ENCODE assay signal across 21 cellular contexts in the genomic region with DNA sequence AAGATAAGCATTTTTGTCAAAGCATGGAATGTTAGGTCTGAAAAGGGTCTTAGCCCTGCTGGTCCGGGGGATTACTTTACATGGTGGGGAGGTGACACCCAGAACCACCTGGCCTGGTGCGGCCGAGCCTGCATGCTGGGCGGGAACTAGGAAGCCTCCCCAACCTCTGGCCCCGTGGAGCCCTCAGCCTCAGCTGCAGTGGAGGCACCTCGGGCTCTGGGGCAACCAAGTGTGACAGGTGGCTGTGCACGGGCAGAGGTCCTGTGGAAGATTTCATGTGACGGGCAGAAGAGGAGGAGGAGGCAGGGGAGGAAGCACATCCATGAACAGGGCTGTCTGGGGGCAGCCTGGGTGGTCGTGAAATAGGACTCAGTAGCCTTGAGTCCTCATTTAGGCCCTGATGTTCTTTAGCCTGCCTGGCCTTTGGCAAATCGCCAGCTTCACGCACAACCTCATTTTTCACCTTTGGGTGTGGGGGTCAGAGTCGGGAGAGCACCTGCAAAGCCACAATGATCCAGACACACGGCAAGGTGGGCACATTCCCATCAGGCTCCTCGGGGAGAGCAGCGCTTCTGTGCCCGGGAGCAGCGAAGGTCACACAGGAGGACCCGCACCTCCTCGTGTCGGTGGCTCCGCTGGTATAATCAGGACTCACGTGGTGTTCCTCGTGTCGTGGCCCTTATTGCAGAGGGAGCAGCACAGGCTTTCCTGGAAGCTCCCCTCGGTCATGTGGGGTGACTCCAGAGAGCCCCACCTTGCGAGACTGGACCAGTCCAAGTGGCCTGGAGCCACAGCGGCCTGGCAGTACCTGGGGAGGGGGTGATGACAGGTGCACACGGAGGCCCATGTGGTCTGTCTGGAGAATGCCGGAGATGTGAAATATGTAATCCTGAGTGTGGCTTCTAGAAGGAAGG. TPM values are rescaled to one million over a fixed set of nuclear protein-coding genes. Genes with fewer than 3 reads are reported as not detected.
A peak's percentile ranks its signal among the peaks of the same experiment; 100 is the strongest.
DNase-seq lines count a peak whose midpoint lies in the region; ATAC-seq and TF ChIP-seq lines count a peak whose summit lies in the region.
"Had no signal": no experiment of that assay in that cellular context is flagged by ENCODE, and none has a peak within 500 bp of the region (broad histone marks: within the 10 kb centered on the region; RNA-seq: fewer than 3 reads in every experiment).

No MANE protein-coding gene starts in this region.

- peaks cover 6 to 35% (median 29%) of the 10 kb centered on the region in 6 donors for H3K4me1 ChIP-seq in spleen
- no peaks in the 10 kb centered on the region for H3K4me1 ChIP-seq in mammary epithelial cell (ENCODE audit: insufficient read depth, low read length)

- BruUV-seq in mammary epithelial cell (replicated peaks; lab: Mats Ljungman, UMichigan) = no TSS peak

- H3K27ac ChIP-seq in spleen = no peak overlapping the region
- no peak overlapping the region for H3K27ac ChIP-seq in mammary epithelial cell (ENCODE audit: insufficient read depth, low read depth, low read length)
- H3K27ac ChIP-seq: GM23248 had no signal

- no peak overlapping the region for H2AFZ ChIP-seq in mammary epithelial cell (ENCODE audit: low read depth, low read length)
- H2AFZ ChIP-seq: GM23248 had no signal

- 90 to 95% (median 92%) methylated on average over 23 to 29 of the region's 29 CpGs for WGBS in spleen, 5 donors
- 92% methylated on average over 21 of the region's 29 CpGs for WGBS in mammary epithelial cell (ENCODE audit: low coverage, missing lambda C conversion rate)

- H3K4me3 ChIP-seq in spleen (no peak overlapping the region), mammary epithelial cell (replicated peaks in 1 of 3; ENCODE audit: insufficient read depth in 1 of 3, low read depth in 2 of 3, low read length in 3 of 3) (no peak overlapping the region)
- H3K4me3 ChIP-seq: GM23248 had no signal

- DNase-seq in activated naive CD4-positive, alpha-beta T cell treated with anti-CD3 and anti-CD28 coated beads for 36 hours = peak; percentile 1
- DNase-seq in activated naive CD4-positive, alpha-beta T cell (lab: John Stamatoyannopoulos, UW) = no peak
- no peak for DNase-seq in T-helper 17 cell
- DNase-seq in endothelial cell (ENCODE audit: low spot score) = no peak
- peak; percentile 69 for DNase-seq in spleen
- DNase-seq in GM19240 (ENCODE audit: insufficient read length, low spot score) = no peak
- no peak for DNase-seq in natural killer cell
- no peak for DNase-seq in mammary epithelial cell
- DNase-seq: 8988T, GM23248, KBM-7, NCI-H1105, NCI-H1694, NCI-H2227 treated with DMSO at 0.1 percent for 48 hours, NCI-H510A treated with DMSO at 0.1 percent for 48 hours, NCI-H774, OCI-M1, SHP77 had no signal

- dilution Hi-C loops in mammary epithelial cell (cut with HindIII; ENCODE audit: low sequenced_read_pairs) = no loop called here

- intact Hi-C loops in activated naive CD4-positive, alpha-beta T cell treated with anti-CD3 and anti-CD28 coated beads for 36 hours (cut with micrococcal nuclease) = no loop called here
- intact Hi-C loops in spleen (cut with DNase I; ENCODE audit: low total_unique reads) (no loop called here), natural killer cell (cut with micrococcal nuclease) (no loop called here), mammary epithelial cell (cut with micrococcal nuclease) (no loop called here)

- no peak for TF ChIP-seq CTCF in endothelial cell (IDR thresholded peaks at IDR 0.05; ENCODE audit: unreplicated experiment)
- no peak for TF ChIP-seq CTCF in spleen (IDR thresholded peaks at IDR 0.05 in 8 of 11, conservative IDR thresholded peaks at IDR 0.05 in 3 of 11)
- TF ChIP-seq CTCF in natural killer cell (IDR thresholded peaks at IDR 0.05) = no peak
- TF ChIP-seq CTCF in mammary epithelial cell (conservative IDR thresholded peaks at IDR 0.05 in 1 of 2, IDR thresholded peaks at IDR 0.05 in 1 of 2; ENCODE audit: extremely low read depth in 1 of 2, insufficient read depth in 1 of 2, low read depth in 1 of 2, low read length in 2 of 2) = no peak

- in situ Hi-C loops in mammary epithelial cell (cut with MboI; ENCODE audit: low sequenced_read_pairs in 2 of 2) = no loop called here

- no peak for TF ChIP-seq POLR2A in spleen (IDR thresholded peaks at IDR 0.05)

- no peak overlapping the region for H3K4me2 ChIP-seq in mammary epithelial cell (ENCODE audit: insufficient read depth, low read depth, low read length)

- H3K27ac Mint-ChIP-seq in activated naive CD4-positive, alpha-beta T cell treated with anti-CD3 and anti-CD28 coated beads for 36 hours = no peak overlapping the region
- peak overlapping the region; percentile 16 for H3K27ac Mint-ChIP-seq in T-helper 17 cell
- no peak overlapping the region for H3K27ac Mint-ChIP-seq in endothelial cell (ENCODE audit: unreplicated experiment)
- H3K27ac Mint-ChIP-seq in natural killer cell = no peak overlapping the region

- H3K27me3 ChIP-seq in spleen (replicated peaks in 1 of 7) = no peaks in the 10 kb centered on the region
- H3K27me3 ChIP-seq in mammary epithelial cell (ENCODE audit: insufficient read depth, low read length) = no peaks in the 10 kb centered on the region

- H3K4me3 Mint-ChIP-seq in activated naive CD4-positive, alpha-beta T cell treated with anti-CD3 and anti-CD28 coated beads for 36 hours = no peak overlapping the region
- H3K4me3 Mint-ChIP-seq in T-helper 17 cell (no peak overlapping the region), endothelial cell (ENCODE audit: unreplicated experiment) (peak overlapping the region; percentile 24), natural killer cell (no peak overlapping the region)
- H3K4me3 Mint-ChIP-seq: CD14-positive monocyte had no signal

- CTCF ChIA-PET in activated naive CD4-positive, alpha-beta T cell treated with anti-CD3 and anti-CD28 coated beads for 36 hours (lab: Charles Lee) = no interaction called here
- CTCF ChIA-PET in mammary epithelial cell (lab: Charles Lee; ENCODE audit: low non-redundant PET) = no interaction called here

- H4K20me1 ChIP-seq in mammary epithelial cell (ENCODE audit: insufficient read depth, low read length) = no peaks in the 10 kb centered on the region

- peaks cover 0 to 100% (median 94%) of the 10 kb centered on the region in 6 donors for H3K36me3 ChIP-seq in spleen
- H3K36me3 ChIP-seq in mammary epithelial cell (ENCODE audit: insufficient read depth, low read length) = peaks cover 18% of the 10 kb centered on the region

- ATAC-seq in T-helper 17 cell (no peak), natural killer cell (no peak)

- no peaks in the 10 kb centered on the region for H3K9me3 ChIP-seq in T-helper 17 cell (ENCODE audit: control insufficient read depth, low read length, poor library complexity, severe bottlenecking)
- no peaks in the 10 kb centered on the region for H3K9me3 ChIP-seq in spleen
- no peaks in the 10 kb centered on the region for H3K9me3 ChIP-seq in mammary epithelial cell (replicated peaks; ENCODE audit: insufficient read depth, low read length)

- peaks cover 46% of the 10 kb centered on the region for H3K36me3 Mint-ChIP-seq in activated naive CD4-positive, alpha-beta T cell treated with anti-CD3 and anti-CD28 coated beads for 36 hours (ENCODE audit: low read depth)
- H3K36me3 Mint-ChIP-seq in T-helper 17 cell (ENCODE audit: low read depth) (peaks cover 20% of the 10 kb centered on the region), endothelial cell (ENCODE audit: low read depth, unreplicated experiment) (peaks cover 58% of the 10 kb centered on the region), natural killer cell (peaks cover 6% of the 10 kb centered on the region)

- peaks cover 20% of the 10 kb centered on the region for H3K79me2 ChIP-seq in mammary epithelial cell (ENCODE audit: insufficient read depth, low read length)

- H3K9me3 Mint-ChIP-seq in activated naive CD4-positive, alpha-beta T cell treated with anti-CD3 and anti-CD28 coated beads for 36 hours = no peaks in the 10 kb centered on the region
- H3K9me3 Mint-ChIP-seq in endothelial cell (ENCODE audit: unreplicated experiment) = peaks cover 4% of the 10 kb centered on the region
- H3K9me3 Mint-ChIP-seq in natural killer cell = no peaks in the 10 kb centered on the region
- H3K9me3 Mint-ChIP-seq: CD14-positive monocyte had no signal

- H3K9ac ChIP-seq in mammary epithelial cell (ENCODE audit: insufficient read depth, low read length) = no peak overlapping the region
- H3K9ac ChIP-seq: GM23248 had no signal

- H3K4me1 Mint-ChIP-seq in activated naive CD4-positive, alpha-beta T cell treated with anti-CD3 and anti-CD28 coated beads for 36 hours (ENCODE audit: low read depth) = no peaks in the 10 kb centered on the region
- H3K4me1 Mint-ChIP-seq in T-helper 17 cell = peaks cover 20% of the 10 kb centered on the region
- no peaks in the 10 kb centered on the region for H3K4me1 Mint-ChIP-seq in endothelial cell (ENCODE audit: unreplicated experiment)
- H3K4me1 Mint-ChIP-seq in natural killer cell = peaks cover 11 to 38% of the 10 kb centered on the region in 2 donors

- H3K27me3 Mint-ChIP-seq in activated naive CD4-positive, alpha-beta T cell treated with anti-CD3 and anti-CD28 coated beads for 36 hours (ENCODE audit: low read depth) = no peaks in the 10 kb centered on the region
- H3K27me3 Mint-ChIP-seq in T-helper 17 cell = no peaks in the 10 kb centered on the region
- peaks cover 6% of the 10 kb centered on the region for H3K27me3 Mint-ChIP-seq in endothelial cell (ENCODE audit: unreplicated experiment)
- no peaks in the 10 kb centered on the region for H3K27me3 Mint-ChIP-seq in natural killer cell (ENCODE audit: low read depth in 2 of 2)

RNA-seq across cellular contexts. Expression of a gene that starts 13.9 kb away (rescaled TPM):
- total RNA-seq in activated naive CD4-positive, alpha-beta T cell treated with anti-CD3 and anti-CD28 coated beads for 36 hours = 100 to 1,000 TPM; 101 to 107 TPM
- total RNA-seq in T-helper 17 cell (100 to 1,000 TPM in 1 of 2 donors, 10 to 100 TPM in 1; 99.6 to 105 TPM), endothelial cell (ENCODE audit: unreplicated experiment) (113 TPM), spleen (100 to 1,000 TPM; 219 to 310 (median 291) TPM), natural killer cell (100 to 1,000 TPM; 147 to 167 (median 153) TPM), mammary epithelial cell (100 to 1,000 TPM; 130 to 159 TPM)
- polyA plus RNA-seq in spleen (100 to 1,000 TPM; 102 to 168 (median 123) TPM), mammary epithelial cell (97.7 TPM)
- 111 TPM for polyA minus RNA-seq in mammary epithelial cell

RNA-seq across cellular contexts. Expression of a gene that starts 24.2 kb away (rescaled TPM):
- not detected for total RNA-seq in activated naive CD4-positive, alpha-beta T cell treated with anti-CD3 and anti-CD28 coated beads for 36 hours
- total RNA-seq in T-helper 17 cell (under 1 TPM; 0.20 to 0.23 TPM), endothelial cell (ENCODE audit: unreplicated experiment) (not detected), spleen (under 1 TPM in 5 of 7 donors, not detected in 2; 0.13 to 0.59 (median 0.36) TPM), natural killer cell (under 1 TPM; 0.31 to 0.60 (median 0.57) TPM), mammary epithelial cell (under 1 TPM in 1 of 2 donors, not detected in 1; under 0.01 TPM)
- polyA plus RNA-seq in spleen (under 1 TPM; 0.03 to 0.17 (median 0.13) TPM), mammary epithelial cell (not detected)
- not detected for polyA minus RNA-seq in mammary epithelial cell
- total RNA-seq: GM23248, RPMI7951 had no signal
- polyA plus RNA-seq: AG04450, CD14-positive monocyte, GM23248 had no signal

RNA-seq across cellular contexts. Expression of a gene that starts 53.0 kb away (rescaled TPM):
- total RNA-seq in activated naive CD4-positive, alpha-beta T cell treated with anti-CD3 and anti-CD28 coated beads for 36 hours = not detected
- total RNA-seq in T-helper 17 cell (not detected), endothelial cell (ENCODE audit: unreplicated experiment) (0.21 TPM), spleen (under 1 TPM in 2 of 7 donors, not detected in 5; 0.34 to 0.51 TPM), natural killer cell (not detected), mammary epithelial cell (not detected)
- polyA plus RNA-seq in spleen (under 1 TPM in 2 of 3 donors, not detected in 1; 0.10 to 0.23 TPM), mammary epithelial cell (not detected)
- not detected for polyA minus RNA-seq in mammary epithelial cell
- total RNA-seq: GM23248, RPMI7951 had no signal
- polyA plus RNA-seq: AG04450, CD14-positive monocyte, GM23248 had no signal

Comparison
In these comparisons a context has a peak if more than half of its experiments do, and no peak if none do; other contexts are left out.
1. DNase-seq: peak in activated naive CD4-positive, alpha-beta T cell treated with anti-CD3 and anti-CD28 coated beads for 36 hours (single experiment) and spleen (single experiment); none in activated naive CD4-positive, alpha-beta T cell (0 of 4), T-helper 17 cell (0 of 3), endothelial cell (single experiment), GM19240 (single experiment), natural killer cell (single experiment) and mammary epithelial cell (single experiment).